ENCODE assay signal across 8 cellular contexts in the genomic region with DNA sequence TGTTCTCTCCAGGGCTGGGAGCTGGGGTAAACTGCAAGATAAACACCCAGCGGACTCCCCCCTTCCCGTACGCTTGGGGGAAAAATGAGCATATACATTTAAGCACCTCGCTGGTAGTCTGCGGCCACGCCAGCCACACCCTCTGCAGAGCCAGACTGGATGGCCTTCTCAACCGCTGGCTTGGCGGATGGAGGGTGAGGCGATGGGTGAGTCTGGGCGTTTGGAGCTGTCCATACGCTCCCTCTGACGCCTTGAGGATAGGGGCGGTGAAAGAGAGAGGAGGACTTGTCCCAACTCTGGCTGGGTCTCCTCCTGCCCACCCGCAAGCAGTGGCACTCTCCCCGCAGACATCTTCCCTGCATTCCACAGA. TPM values are rescaled to one million over a fixed set of nuclear protein-coding genes. Genes with fewer than 3 reads are reported as not detected.
A peak's percentile ranks its signal among the peaks of the same experiment; 100 is the strongest.
DNase-seq lines count a peak whose midpoint lies in the region; ATAC-seq, FAIRE-seq and TF ChIP-seq lines count a peak whose summit lies in the region.

No MANE protein-coding gene starts in this region.

- no peaks in the 10 kb centered on the region for H3K36me3 ChIP-seq in GM12878 (ENCODE audit: control insufficient read depth in 2 of 2, insufficient read depth in 2 of 2, low read length in 1 of 2)
- H3K36me3 ChIP-seq in left lung = no peaks in the 10 kb centered on the region
- H3K36me3 ChIP-seq in upper lobe of right lung = no peaks in the 10 kb centered on the region

- no peak for TF ChIP-seq EP300 in GM12878 (IDR thresholded peaks at IDR 0.05; ENCODE audit: borderline replicate concordance in 1 of 2, control insufficient read depth in 1 of 2, low read depth in 2 of 2, low read length in 2 of 2)

- FAIRE-seq in GM12878 (lab: Jason Lieb, UNC) = no peak

- H3K27me3 ChIP-seq in GM12878 (replicated peaks in 1 of 2; ENCODE audit: control insufficient read depth in 2 of 2, insufficient read depth in 2 of 2, low read length in 1 of 2) = no peaks in the 10 kb centered on the region
- H3K27me3 ChIP-seq in left lung = peaks cover 0 to 50% of the 10 kb centered on the region in 2 donors
- no peaks in the 10 kb centered on the region for H3K27me3 ChIP-seq in upper lobe of right lung

- H3K4me2 ChIP-seq in GM12878 (ENCODE audit: control insufficient read depth, insufficient read depth) = peak overlapping the region; percentile 97

- intact Hi-C loops in Right ventricle myocardium inferior (cut with DNase I) (no loop called here), cardiac septum (cut with DNase I) (loop anchor here (2.0 kb wide), 1 partner anchor 30 kb away; no protein-coding TSS in a partner anchor), GM12878 (cut with micrococcal nuclease; ENCODE audit: unreplicated experiment) (loop anchor here (1.0 to 2.0 kb wide), 2 partner anchors 23 to 38 kb away; partner anchors contain the start of gene PDK2), left lung (cut with DNase I) (no loop called here), upper lobe of right lung (cut with DNase I) (no loop called here)

- ATAC-seq in Right ventricle myocardium inferior (no peak), GM12878 (peak; percentile 23), left lung (peak; percentile 5), upper lobe of right lung (peak; percentile 0)

- no peak for TF ChIP-seq POLR2A in GM12878 (IDR thresholded peaks at IDR 0.05; ENCODE audit: low read depth, low read length)

- in situ Hi-C loops in GM12878 (cut with MboI) = no loop called here

- H3K4me3 ChIP-seq in GM12878 = peak overlapping the region; percentile 90
- peak overlapping the region; percentile 61 to 78 for H3K4me3 ChIP-seq in left lung
- H3K4me3 ChIP-seq in upper lobe of right lung = peak overlapping the region; percentile 90

- 27% methylated on average over 15 of the region's 15 CpGs for WGBS in GM12878 (ENCODE audit: insufficient coverage, insufficient replicate concordance, low lambda C conversion rate, missing lambda C conversion rate)

- peak; percentile 55 for DNase-seq in Right ventricle myocardium inferior (ENCODE audit: missing footprints)
- no peak for DNase-seq in cardiac septum (ENCODE audit: low spot score)
- no peak for DNase-seq in GM12878 (ENCODE audit: low read depth, low spot score)
- no peak for DNase-seq in left lung
- no peak for DNase-seq in upper lobe of right lung
- no peak for DNase-seq in NOMO-1 treated with dmso at 0.1 percent for 144 hours (lab: John Stamatoyannopoulos, UW; ENCODE audit: unreplicated experiment)
- DNase-seq in HEK293T (ENCODE audit: extremely low spot score) = no peak
- no peak for DNase-seq in NCI-H1436 treated with DMSO at 0.1 percent for 48 hours (lab: John Stamatoyannopoulos, UW)

- POLR2A ChIA-PET in GM12878 (lab: Charles Lee) = interaction anchor here (1.9 kb wide), 1 partner anchor 95 kb away, joined by 5 read pairs; no protein-coding TSS in a partner anchor
- POLR2A ChIA-PET in HEK293T (lab: Yijun Ruan, JAX) = interaction anchor here (0.9 to 2.1 kb wide), 6 partner anchors 8 to 95 kb away, joined by 3 to 7 read pairs (median 5); no protein-coding TSS in a partner anchor

- no TSS peak for BruUV-seq in GM12878 (replicated peaks; lab: Mats Ljungman, UMichigan)

- H2AFZ ChIP-seq in GM12878 (ENCODE audit: control insufficient read depth, low read depth, low read length) = peak overlapping the region; percentile 94

- no peaks in the 10 kb centered on the region for H3K79me2 ChIP-seq in GM12878 (ENCODE audit: control insufficient read depth, insufficient read depth, low read length)

- no peak for TF ChIP-seq RAD21 in GM12878 (IDR thresholded peaks at IDR 0.05; ENCODE audit: insufficient read depth, low read depth, low read length)

- SMC1A ChIA-PET in GM12878 (lab: Charles Lee; ENCODE audit: uncharacterized antibody, unreplicated experiment) = interaction anchor here (0.9 to 3.1 kb wide), 5 partner anchors 25 to 59 kb away, joined by 3 to 7 read pairs (median 4); partner anchors contain the start of gene PDK2

- H3K27ac ChIP-seq in GM12878 (ENCODE audit: control insufficient read depth, insufficient read depth) = no peak overlapping the region
- H3K27ac ChIP-seq in left lung = peak overlapping the region; percentile 87 to 93
- peak overlapping the region; percentile 96 for H3K27ac ChIP-seq in upper lobe of right lung

- no peaks in the 10 kb centered on the region for H3K9me3 ChIP-seq in GM12878 (replicated peaks; ENCODE audit: control insufficient read depth, insufficient read depth, low read length)
- no peaks in the 10 kb centered on the region for H3K9me3 ChIP-seq in left lung
- H3K9me3 ChIP-seq in upper lobe of right lung = no peaks in the 10 kb centered on the region

- no peak overlapping the region; the same call in 1 of the 2 replicates for H3K9ac ChIP-seq in GM12878 (ENCODE audit: control insufficient read depth, insufficient read depth, low read length)

- H4K20me1 ChIP-seq in GM12878 (ENCODE audit: control insufficient read depth, insufficient read depth) = no peaks in the 10 kb centered on the region

- RAD21 ChIA-PET in GM12878 (lab: Charles Lee; ENCODE audit: unreplicated experiment) = interaction anchor here (0.7 to 2.1 kb wide), 3 partner anchors 27 to 59 kb away, joined by 3 to 7 read pairs (median 7); no protein-coding TSS in a partner anchor

- peaks cover 5% of the 10 kb centered on the region; the same call in 1 of the 2 replicates for H3K4me1 ChIP-seq in GM12878 (ENCODE audit: control insufficient read depth, insufficient read depth, low read length)
- peaks cover 63 to 97% of the 10 kb centered on the region in 2 donors for H3K4me1 ChIP-seq in left lung
- peaks cover 70% of the 10 kb centered on the region for H3K4me1 ChIP-seq in upper lobe of right lung

- CTCF ChIA-PET in GM12878 (lab: Yijun Ruan, JAX) = interaction anchor here (0.7 to 6.4 kb wide), 15 partner anchors 9 to 410 kb away, joined by 3 to 38 read pairs (median 5); partner anchors contain the start of gene PDK2
- CTCF ChIA-PET in HEK293T (lab: Yijun Ruan, JAX) = interaction anchor here (0.8 to 1.8 kb wide), 7 partner anchors 10 to 58 kb away, joined by 3 to 14 read pairs (median 4); no protein-coding TSS in a partner anchor

- TF ChIP-seq CTCF in GM12878 (IDR thresholded peaks at IDR 0.05 in 2 of 3, conservative IDR thresholded peaks at IDR 0.05 in 1 of 3; ENCODE audit: control insufficient read depth in 2 of 3, extremely low read depth in 1 of 3, insufficient read depth in 1 of 3, low read depth in 3 of 3, low read length in 3 of 3) = no peak
- TF ChIP-seq CTCF in left lung (IDR thresholded peaks at IDR 0.05) = no peak
- TF ChIP-seq CTCF in upper lobe of right lung (IDR thresholded peaks at IDR 0.05) = no peak

TF ChIP-seq in GM12878, 131 proteins besides CTCF, POLR2A, EP300 and RAD21 (continues in another document):
- TF ChIP-seq EZH2 (IDR thresholded peaks at IDR 0.05; ENCODE audit: borderline replicate concordance, control insufficient read depth, low read depth, low read length) (no peak), MYC (IDR thresholded peaks at IDR 0.05; ENCODE audit: insufficient read depth, insufficient read length, insufficient replicate concordance, low read length, severe bottlenecking) (no peak), NRF1 (conservative IDR thresholded peaks at IDR 0.05; ENCODE audit: low read depth, low read length) (no peak)

TF ChIP-seq in HEK293T, 16 proteins besides CTCF, POLR2A, EP300 and RAD21:
- TF ChIP-seq SUZ12 (IDR thresholded peaks at IDR 0.05) = no peak
- TF ChIP-seq CTBP1 (IDR thresholded peaks at IDR 0.05; ENCODE audit: borderline replicate concordance) = no peak
- no peak for TF ChIP-seq HDGF (IDR thresholded peaks at IDR 0.05; ENCODE audit: borderline replicate concordance)
- no peak for TF ChIP-seq FOXM1 (IDR thresholded peaks at IDR 0.05; ENCODE audit: borderline replicate concordance)

RNA-seq across cellular contexts. Expression of gene ITGA3, which starts 1.0 kb away (rescaled TPM):
- total RNA-seq in Right ventricle myocardium inferior = 16.4 TPM
- total RNA-seq in cardiac septum = 57.8 TPM
- 22.3 and 23.3 TPM in 2 replicates for total RNA-seq in GM12878 (2013; cell fraction: nucleolus; rRNA removed)
- total RNA-seq in GM12878 (2014; rRNA removed) = 10.3 and 13.4 TPM in 2 replicates
- total RNA-seq in GM12878 (2014; rRNA removed; fragmentation: Illumina TruSeq; extraction: Trizol) = 6.6 and 6.9 TPM in 2 replicates
- total RNA-seq in GM12878 (2021) = 12.5 and 14.3 TPM in 2 replicates
- 1.8 TPM for polyA plus RNA-seq in GM12878 (2011; ENCODE audit: low read depth)
- 4.3 and 6.9 TPM in 2 replicates for polyA plus RNA-seq in GM12878 (2011; rRNA removed)
- 10.9 and 12.4 TPM in 2 replicates for polyA plus RNA-seq in GM12878 (2011; cell fraction: cytosol; rRNA removed)
- polyA plus RNA-seq in GM12878 (2011; cell fraction: nucleus; rRNA removed) = 28.4 and 35.6 TPM in 2 replicates
- polyA plus RNA-seq in GM12878 (2012) = 3.0 and 3.2 TPM in 2 replicates
- 3.8 and 6.6 TPM in 2 replicates for polyA plus RNA-seq in GM12878 (2014; fragmentation: Illumina TruSeq; extraction: Trizol)
- polyA plus RNA-seq in GM12878 (2014; fragmentation: Nextera tagmentation; extraction: Ambion mirVana) = under 1 TPM; 0.29 to 0.86 TPM
- polyA plus RNA-seq in GM12878 (2014; rRNA removed) = 7.1 and 10.5 TPM in 2 replicates
- polyA plus RNA-seq in GM12878 (2016; fragmentation: Nextera tagmentation; extraction: Ambion mirVana) = 1 to 10 TPM; 4.0 to 4.6 TPM
- polyA minus RNA-seq in GM12878 (2011; rRNA and poly(A)+ RNA removed) = 15.2 and 22.9 TPM in 2 replicates
- polyA minus RNA-seq in GM12878 (2011; cell fraction: cytosol; rRNA and poly(A)+ RNA removed) = 12.0 and 17.7 TPM in 2 replicates
- 20.2 and 36.4 TPM in 2 replicates for polyA minus RNA-seq in GM12878 (2011; cell fraction: nucleus; rRNA and poly(A)+ RNA removed)
- 100 to 1,000 TPM; 182 to 311 TPM for total RNA-seq in left lung
- total RNA-seq in upper lobe of right lung = 212 TPM

RNA-seq across cellular contexts. Expression of gene PDK2, which starts 38.2 kb away (rescaled TPM):
- total RNA-seq in Right ventricle myocardium inferior (260 TPM), cardiac septum (131 TPM), GM12878 (2014; rRNA removed) (9.7 and 12.3 TPM in 2 replicates), GM12878 (2014; rRNA removed; fragmentation: Illumina TruSeq; extraction: Trizol) (6.5 and 8.6 TPM in 2 replicates), GM12878 (2021) (14.2 and 16.1 TPM in 2 replicates), left lung (10 to 100 TPM; 20.7 to 32.0 TPM), upper lobe of right lung (30.2 TPM)
- total RNA-seq in GM12878 (2013; cell fraction: nucleolus; rRNA removed) = 16.9 and 18.0 TPM in 2 replicates
- polyA plus RNA-seq in GM12878 (2011; ENCODE audit: low read depth) = 4.5 TPM
- polyA plus RNA-seq in GM12878 (2011; rRNA removed) (8.8 and 22.6 TPM in 2 replicates), GM12878 (2014; fragmentation: Illumina TruSeq; extraction: Trizol) (9.8 and 12.3 TPM in 2 replicates), GM12878 (2014; fragmentation: Nextera tagmentation; extraction: Ambion mirVana) (1 to 10 TPM in 1 of 2 experiments, under 1 TPM in 1; 0.98 to 1.2 TPM), GM12878 (2014; rRNA removed) (9.6 and 16.0 TPM in 2 replicates), GM12878 (2016; fragmentation: Nextera tagmentation; extraction: Ambion mirVana) (10 to 100 TPM; 17.5 to 20.2 TPM)
- 33.3 and 38.8 TPM in 2 replicates for polyA plus RNA-seq in GM12878 (2011; cell fraction: cytosol; rRNA removed)
- 92.2 and 108 TPM in 2 replicates for polyA plus RNA-seq in GM12878 (2011; cell fraction: nucleus; rRNA removed)
- 9.1 and 10.7 TPM in 2 replicates for polyA plus RNA-seq in GM12878 (2012)
- polyA minus RNA-seq in GM12878 (2011; rRNA and poly(A)+ RNA removed) = 22.7 and 37.5 TPM in 2 replicates
- polyA minus RNA-seq in GM12878 (2011; cell fraction: cytosol; rRNA and poly(A)+ RNA removed) = 9.5 and 15.8 TPM in 2 replicates
- 16.0 and 35.1 TPM in 2 replicates for polyA minus RNA-seq in GM12878 (2011; cell fraction: nucleus; rRNA and poly(A)+ RNA removed)

Comparison
In these comparisons a context has a peak if more than half of its experiments do, and no peak if none do; other contexts are left out.
1. intact Hi-C loops: an anchor here in cardiac septum (2.0 kb wide) and GM12878 (1.0 to 2.0 kb wide); none called in Right ventricle myocardium inferior, left lung and upper lobe of right lung.